In genomic region chr17:40069751-40070643, GRCh38 we compare ENCODE assay signal across 8 cellular contexts. TPM values are rescaled to one million over a fixed set of nuclear protein-coding genes. Genes with fewer than 3 reads are reported as not detected.
DNase-seq lines count a peak whose midpoint lies in the region; ATAC-seq and TF ChIP-seq lines count a peak whose summit lies in the region.

No MANE protein-coding gene starts in this region.

- H3K9me3 Mint-ChIP-seq in activated T-cell treated with anti-CD3 and anti-CD28 coated beads, Interleukin-2, amount 50 U/mL, for 4 hours = no peaks in the 10 kb centered on the region

- ATAC-seq in activated T-cell treated with anti-CD3 and anti-CD28 coated beads, Interleukin-2, amount 50 U/mL, for 4 hours = peak; percentile 29 to 39
- no peak for ATAC-seq in GM21367 (IDR thresholded peaks at IDR 0.05; ENCODE audit: unreplicated experiment)

- no peaks in the 10 kb centered on the region for H3K36me3 Mint-ChIP-seq in activated T-cell treated with anti-CD3 and anti-CD28 coated beads, Interleukin-2, amount 50 U/mL, for 4 hours (ENCODE audit: insufficient read depth)

- H3K4me3 ChIP-seq in fibroblast of the aortic adventitia (ENCODE audit: low read depth, low read length) (no peak overlapping the region), retinal pigment epithelial cell (ENCODE audit: low read length) (no peak overlapping the region)

- TF ChIP-seq CTCF in fibroblast of the aortic adventitia (IDR thresholded peaks at IDR 0.05; ENCODE audit: insufficient read depth, low read length) = peak; percentile 44
- TF ChIP-seq CTCF in retinal pigment epithelial cell (conservative IDR thresholded peaks at IDR 0.05; ENCODE audit: low read depth, low read length) = peak; percentile 32

- DNase-seq in NCI-H748 (lab: John Stamatoyannopoulos, UW; ENCODE audit: unreplicated experiment) = peak; percentile 39
- no peak for DNase-seq in NCI-H748 treated with DMSO at 0.1 percent for 48 hours (lab: John Stamatoyannopoulos, UW)
- DNase-seq in NCI-H2081 (lab: John Stamatoyannopoulos, UW) = peak; percentile 76 to 89
- peak; percentile 34 for DNase-seq in activated T-cell treated with anti-CD3 and anti-CD28 coated beads, Interleukin-2, amount 50 U/mL, for 4 hours
- peak; percentile 59 for DNase-seq in fibroblast of the aortic adventitia (ENCODE audit: low read depth)
- DNase-seq in retinal pigment epithelial cell (ENCODE audit: low read depth) = no peak
- no peak for DNase-seq in cerebellum (ENCODE audit: low spot score)

- peak overlapping the region; percentile 80 for H3K4me3 Mint-ChIP-seq in activated T-cell treated with anti-CD3 and anti-CD28 coated beads, Interleukin-2, amount 50 U/mL, for 4 hours

- H3K27me3 Mint-ChIP-seq in activated T-cell treated with anti-CD3 and anti-CD28 coated beads, Interleukin-2, amount 50 U/mL, for 4 hours (ENCODE audit: low read depth) = no peaks in the 10 kb centered on the region

- H3K4me1 Mint-ChIP-seq in activated T-cell treated with anti-CD3 and anti-CD28 coated beads, Interleukin-2, amount 50 U/mL, for 4 hours (ENCODE audit: low read depth) = peaks cover 73% of the 10 kb centered on the region

RNA-seq across cellular contexts. Expression of gene THRA, which starts 7.2 kb away (rescaled TPM):
- total RNA-seq in activated T-cell treated with anti-CD3 and anti-CD28 coated beads, Interleukin-2, amount 50 U/mL, for 4 hours = 10 to 100 TPM in 2 of 3 donors, 1 to 10 TPM in 1; 6.6 to 12.4 (median 10.3) TPM
- 23.0 and 26.0 TPM in 2 replicates for total RNA-seq in fibroblast of the aortic adventitia (ENCODE audit: low replicate concordance)
- total RNA-seq in cerebellum = 69.7 TPM

RNA-seq across cellular contexts. Expression of gene MED24, which starts 15.8 kb away (rescaled TPM):
- 100 to 1,000 TPM; 133 to 140 (median 134) TPM for total RNA-seq in activated T-cell treated with anti-CD3 and anti-CD28 coated beads, Interleukin-2, amount 50 U/mL, for 4 hours
- 42.8 and 68.1 TPM in 2 replicates for total RNA-seq in fibroblast of the aortic adventitia (ENCODE audit: low replicate concordance)
- 75.9 TPM for total RNA-seq in cerebellum

RNA-seq across cellular contexts. Expression of gene NR1D1, which starts 30.4 kb away (rescaled TPM):
- total RNA-seq in activated T-cell treated with anti-CD3 and anti-CD28 coated beads, Interleukin-2, amount 50 U/mL, for 4 hours = 10 to 100 TPM; 12.6 to 16.0 (median 13.7) TPM
- total RNA-seq in fibroblast of the aortic adventitia (ENCODE audit: low replicate concordance) (2.8 and 6.5 TPM in 2 replicates), cerebellum (0.54 TPM)

RNA-seq across cellular contexts. Expression of gene MSL1, which starts 51.8 kb away (rescaled TPM):
- total RNA-seq in activated T-cell treated with anti-CD3 and anti-CD28 coated beads, Interleukin-2, amount 50 U/mL, for 4 hours = 10 to 100 TPM; 63.3 to 68.5 (median 64.1) TPM
- total RNA-seq in fibroblast of the aortic adventitia (ENCODE audit: low replicate concordance) (64.1 and 162 TPM in 2 replicates), cerebellum (84.8 TPM)

RNA-seq across cellular contexts. Expression of gene CSF3, which starts 54.8 kb away (rescaled TPM):
- not detected for total RNA-seq in activated T-cell treated with anti-CD3 and anti-CD28 coated beads, Interleukin-2, amount 50 U/mL, for 4 hours
- total RNA-seq in fibroblast of the aortic adventitia (ENCODE audit: low replicate concordance) = 0.25 TPM in 1 of 2 replicates, not detected in the other
- 0.27 TPM for total RNA-seq in cerebellum

Comparison
In these comparisons a context has a peak if more than half of its experiments do, and no peak if none do; other contexts are left out.
1. DNase-seq: peak in NCI-H748 (single experiment), NCI-H2081 (2 of 2), activated T-cell treated with anti-CD3 and anti-CD28 coated beads, Interleukin-2, amount 50 U/mL, for 4 hours (single experiment) and fibroblast of the aortic adventitia (single experiment); none in NCI-H748 treated with DMSO at 0.1 percent for 48 hours (single experiment), retinal pigment epithelial cell (single experiment) and cerebellum (single experiment).